ENCODE assay signal across 8 cellular contexts in the genomic region with DNA sequence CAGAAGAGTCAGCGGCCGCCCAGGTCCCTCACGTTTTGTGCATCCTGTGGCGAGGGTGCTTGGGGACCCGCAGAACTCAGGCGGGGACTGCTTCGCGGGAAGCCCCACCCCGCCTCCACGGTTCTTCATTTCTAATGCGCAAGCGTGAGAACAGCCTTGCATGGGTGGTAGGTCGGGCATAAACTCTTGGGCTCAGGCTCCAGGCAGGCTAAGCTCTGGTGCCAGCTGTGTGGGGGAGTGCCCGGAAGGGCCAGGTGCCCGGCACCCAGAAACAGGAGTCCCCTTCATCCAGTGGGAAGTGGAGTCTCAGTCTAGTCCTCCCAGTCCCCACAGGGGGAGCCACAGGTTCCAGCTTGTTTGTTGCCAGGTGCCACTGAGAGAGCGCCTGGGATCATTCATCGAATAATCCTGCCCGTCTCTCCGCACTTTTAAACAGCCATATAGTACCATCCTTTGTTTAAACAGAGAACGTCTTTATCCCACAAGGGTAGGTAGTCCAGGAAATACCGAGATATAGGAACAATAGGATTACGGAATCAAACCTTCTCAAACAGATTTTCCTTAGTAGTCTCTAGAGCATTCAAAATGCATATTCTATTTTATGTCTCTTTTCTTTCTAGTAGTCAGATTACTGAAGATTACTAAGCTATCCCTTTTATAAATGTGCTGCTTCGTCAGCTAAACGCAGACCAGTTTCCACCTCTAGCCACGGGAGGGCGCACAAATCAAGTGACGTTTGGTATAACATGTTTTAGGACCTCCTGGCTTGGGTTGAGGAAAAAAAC. TPM values are rescaled to one million over a fixed set of nuclear protein-coding genes. Genes with fewer than 3 reads are reported as not detected.
A peak's percentile ranks its signal among the peaks of the same experiment; 100 is the strongest.
DNase-seq lines count a peak whose midpoint lies in the region; ATAC-seq, FAIRE-seq and TF ChIP-seq lines count a peak whose summit lies in the region.

No MANE protein-coding gene starts in this region.

- H3K27me3 ChIP-seq in vagina, result no peaks in the 10 kb centered on the region

- H3K27me3 Mint-ChIP-seq in HFFc6 (ENCODE audit: insufficient read depth), result no peaks in the 10 kb centered on the region; the same call in 1 of the 2 replicates
- H3K27me3 Mint-ChIP-seq in T-cell, result peaks cover 0 to 31% of the 10 kb centered on the region in 2 donors

- CTCF ChIA-PET in T-cell (lab: Charles Lee), result interaction anchor here (0.5 to 3.3 kb wide), 18 partner anchors 8 to 1795 kb away, joined by 3 to 22 read pairs (median 4); no protein-coding TSS in a partner anchor

- no peaks in the 10 kb centered on the region for H3K9me3 ChIP-seq in vagina

- DNase-seq in HFFc6 (peak; percentile 15), NCI-H1436 (lab: John Stamatoyannopoulos, UW) (peak; percentile 61), T-cell (peak in 33 of 34 experiments; percentile 36 to 74 (median 59)), amniotic stem cell (lab: John Stamatoyannopoulos, UW) (peak; percentile 11), left cardiac atrium (peak; percentile 71), posterior cingulate gyrus (peak; percentile 33 to 93 (median 62)), vagina (ENCODE audit: extremely low spot score in 2 of 2) (no peak)

- no peak for TF ChIP-seq POLR2A in vagina (IDR thresholded peaks at IDR 0.05)

- intact Hi-C loops in left cardiac atrium (cut with DNase I), result loop anchor here in 1 of 2 donors (2.0 kb wide), 1 partner anchor 164 kb away; no protein-coding TSS in a partner anchor
- intact Hi-C loops in posterior cingulate gyrus (cut with DNase I), result no loop called here
- intact Hi-C loops in vagina (cut with DNase I), result no loop called here

- POLR2A ChIA-PET in T-cell (lab: Charles Lee), result no interaction called here

- peak; percentile 92 for FAIRE-seq in G401.6 (lab: Jason Lieb, UNC)

- no peaks in the 10 kb centered on the region for H3K36me3 ChIP-seq in vagina

- H3K4me1 ChIP-seq in vagina, result no peaks in the 10 kb centered on the region

- ATAC-seq in T-cell (replicated peaks in 1 of 4), result peak; percentile 75 to 83 (median 80)
- ATAC-seq in left cardiac atrium, result peak; percentile 83 to 92

- peaks cover 6% of the 10 kb centered on the region for H3K4me1 Mint-ChIP-seq in HFFc6 (ENCODE audit: low read depth)
- H3K4me1 Mint-ChIP-seq in T-cell, result peaks cover 7 to 12% (median 9%) of the 10 kb centered on the region in 3 donors

- H3K9me3 Mint-ChIP-seq in HFFc6 (no peaks in the 10 kb centered on the region), T-cell (no peaks in the 10 kb centered on the region)

- H3K27ac Mint-ChIP-seq in HFFc6 (peak overlapping the region; percentile 51; the same call in 1 of the 2 replicates), T-cell (peak overlapping the region; percentile 15 to 75)

- TF ChIP-seq CTCF in HFFc6 (IDR thresholded peaks at IDR 0.05), result peak; percentile 78
- TF ChIP-seq CTCF in vagina (IDR thresholded peaks at IDR 0.05), result peak; percentile 10 to 59 (median 41)

- H3K4me3 Mint-ChIP-seq in HFFc6 (peak overlapping the region; percentile 82), T-cell (peak overlapping the region; percentile 73 to 75 (median 74))

- peak overlapping the region; percentile 55 for H3K27ac ChIP-seq in vagina

- peak overlapping the region; percentile 38 to 39 for H3K4me3 ChIP-seq in vagina

- H3K36me3 Mint-ChIP-seq in HFFc6 (ENCODE audit: low read depth) (no peaks in the 10 kb centered on the region), T-cell (no peaks in the 10 kb centered on the region)

RNA-seq across cellular contexts. Expression of a gene that starts 12.7 kb away (rescaled TPM):
- total RNA-seq in HFFc6 (2021; fragmentation: NEBNext Ultra II Directional; extraction: Animal tissue kit (Norgen Biotek cat#: 25700)), result 100 to 1,000 TPM in 4 of 6 experiments, 10 to 100 TPM in 2; 83.4 to 121 (median 110) TPM
- total RNA-seq in T-cell (100 to 1,000 TPM in 2 of 5 donors, 10 to 100 TPM in 3; 72.6 to 111 (median 90.3) TPM), left cardiac atrium (10 to 100 TPM; 76.8 to 83.1 TPM), vagina (57.9 TPM)

Comparison
In these comparisons a context has a peak if more than half of its experiments do, and no peak if none do; other contexts are left out.
1. DNase-seq: peak in HFFc6 (single experiment), NCI-H1436 (single experiment), T-cell (33 of 34), amniotic stem cell (single experiment), left cardiac atrium (single experiment) and posterior cingulate gyrus (10 of 10); none in vagina (0 of 2).